1 cellular context compared by ENCODE assay signal in the genomic region with DNA sequence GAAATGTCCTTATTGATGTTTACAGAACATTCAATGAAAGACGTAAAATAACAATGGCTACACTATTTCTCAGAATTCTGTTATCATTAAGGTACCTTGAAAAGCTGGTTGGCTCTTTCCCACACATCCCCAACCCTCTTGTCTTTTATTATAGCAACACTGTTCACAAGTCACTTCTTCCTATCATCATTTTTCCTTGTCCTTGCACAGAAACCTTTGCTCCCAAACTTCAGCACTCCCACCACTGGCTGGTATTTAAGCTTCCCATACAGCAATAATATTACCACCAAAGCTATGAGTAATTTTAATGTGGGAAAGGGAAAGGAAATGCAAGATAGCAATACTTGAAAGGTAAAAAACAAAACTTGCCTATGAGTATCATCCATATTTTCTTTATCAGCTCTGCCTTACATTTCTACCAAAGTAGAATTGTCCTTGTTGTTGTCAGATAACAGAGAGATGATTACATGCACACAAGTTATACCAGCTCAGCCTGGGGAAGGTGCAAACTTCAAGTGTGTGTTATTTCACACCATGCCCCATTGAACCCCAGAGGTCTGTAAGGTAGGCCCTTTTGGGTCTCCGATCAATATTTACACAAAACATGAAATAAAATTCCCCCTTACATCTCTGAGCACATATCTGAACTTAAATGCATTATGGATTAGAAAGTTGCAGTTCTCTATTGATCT.
TF ChIP-seq lines count a peak whose summit lies in the region.

No MANE protein-coding gene starts in this region.

TF ChIP-seq in IMR-90, 13 proteins besides CTCF, POLR2A, EP300 and RAD21:
- TF ChIP-seq BHLHE40 (IDR thresholded peaks at IDR 0.05; ENCODE audit: low read depth, low read length), result no peak
- TF ChIP-seq, protein P1, sequence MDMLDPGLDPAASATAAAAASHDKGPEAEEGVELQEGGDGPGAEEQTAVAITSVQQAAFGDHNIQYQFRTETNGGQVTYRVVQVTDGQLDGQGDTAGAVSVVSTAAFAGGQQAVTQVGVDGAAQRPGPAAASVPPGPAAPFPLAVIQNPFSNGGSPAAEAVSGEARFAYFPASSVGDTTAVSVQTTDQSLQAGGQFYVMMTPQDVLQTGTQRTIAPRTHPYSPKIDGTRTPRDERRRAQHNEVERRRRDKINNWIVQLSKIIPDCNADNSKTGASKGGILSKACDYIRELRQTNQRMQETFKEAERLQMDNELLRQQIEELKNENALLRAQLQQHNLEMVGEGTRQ (IDR thresholded peaks at IDR 0.05; ENCODE audit: low read depth, low read length), result no peak
